In the genomic region with DNA sequence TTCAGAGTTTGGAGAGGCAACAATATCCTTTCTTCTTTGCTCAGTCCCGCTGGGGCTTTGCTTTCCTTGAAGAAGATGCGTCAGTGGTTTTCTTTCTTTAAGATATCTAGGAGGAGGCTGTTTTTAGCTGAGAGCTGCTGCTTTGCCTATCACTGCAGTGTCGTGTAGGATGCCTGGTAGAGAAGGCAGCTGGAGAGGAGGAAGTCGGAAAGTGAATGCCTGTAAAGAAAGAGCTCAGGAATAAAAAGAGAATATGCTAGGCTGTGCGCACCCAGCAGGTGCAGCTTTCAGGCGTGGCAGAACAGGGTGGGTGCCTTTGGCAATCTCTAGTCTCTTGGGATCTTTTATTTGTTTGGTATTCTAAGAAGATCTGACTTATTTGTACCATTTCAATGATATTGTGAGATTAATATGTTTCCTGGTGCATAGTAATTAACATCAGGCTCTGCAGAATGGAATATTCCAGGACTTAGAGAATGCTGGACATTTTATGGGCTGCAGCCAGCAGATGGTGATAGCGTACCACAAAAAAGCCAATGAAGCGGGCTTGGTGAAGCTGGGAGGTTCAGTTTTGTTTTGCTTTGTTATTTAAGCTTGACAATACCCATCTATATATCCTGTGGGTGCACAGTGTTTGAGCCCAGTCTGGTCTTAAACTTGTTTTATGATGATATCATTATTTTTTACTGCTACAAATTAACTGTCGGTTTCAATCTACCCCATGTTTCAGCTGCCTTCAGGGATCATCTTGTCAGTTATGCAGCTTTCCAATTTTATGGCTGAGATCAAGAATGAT, we compare ENCODE assay signal across 1 cellular context.
TF ChIP-seq lines count a peak whose summit lies in the region.

No MANE protein-coding gene starts in this region.

TF ChIP-seq in HepG2, 621 proteins besides CTCF, POLR2A, EP300 and RAD21 (continued from another document and continues in another):
- TF ChIP-seq, protein P1, sequence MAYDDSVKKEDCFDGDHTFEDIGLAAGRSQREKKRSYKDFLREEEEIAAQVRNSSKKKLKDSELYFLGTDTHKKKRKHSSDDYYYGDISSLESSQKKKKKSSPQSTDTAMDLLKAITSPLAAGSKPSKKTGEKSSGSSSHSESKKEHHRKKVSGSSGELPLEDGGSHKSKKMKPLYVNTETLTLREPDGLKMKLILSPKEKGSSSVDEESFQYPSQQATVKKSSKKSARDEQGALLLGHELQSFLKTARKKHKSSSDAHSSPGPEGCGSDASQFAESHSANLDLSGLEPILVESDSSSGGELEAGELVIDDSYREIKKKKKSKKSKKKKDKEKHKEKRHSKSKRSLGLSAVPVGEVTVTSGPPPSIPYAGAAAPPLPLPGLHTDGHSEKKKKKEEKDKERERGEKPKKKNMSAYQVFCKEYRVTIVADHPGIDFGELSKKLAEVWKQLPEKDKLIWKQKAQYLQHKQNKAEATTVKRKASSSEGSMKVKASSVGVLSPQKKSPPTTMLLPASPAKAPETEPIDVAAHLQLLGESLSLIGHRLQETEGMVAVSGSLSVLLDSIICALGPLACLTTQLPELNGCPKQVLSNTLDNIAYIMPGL (CRISPR knock-in tag; IDR thresholded peaks at IDR 0.05; ENCODE audit: borderline replicate concordance in 1 of 2, low read depth in 1 of 2) = peak in 1 of 2 experiments; percentile 27; a peak in 1 of 4 replicates
- TF ChIP-seq SKI (IDR thresholded peaks at IDR 0.05; ENCODE audit: partially characterized antibody) = no peak
- no peak for TF ChIP-seq ZBTB1 (CRISPR knock-in tag; IDR thresholded peaks at IDR 0.05; ENCODE audit: borderline replicate concordance)
- TF ChIP-seq REPIN1 (CRISPR knock-in tag; IDR thresholded peaks at IDR 0.05; ENCODE audit: borderline replicate concordance, low read depth) = no peak
- TF ChIP-seq ZNF432 (CRISPR knock-in tag; IDR thresholded peaks at IDR 0.05; ENCODE audit: borderline replicate concordance) = no peak
- TF ChIP-seq ZNF552 (CRISPR knock-in tag; IDR thresholded peaks at IDR 0.05; ENCODE audit: borderline replicate concordance) = no peak
- TF ChIP-seq, protein P2, sequence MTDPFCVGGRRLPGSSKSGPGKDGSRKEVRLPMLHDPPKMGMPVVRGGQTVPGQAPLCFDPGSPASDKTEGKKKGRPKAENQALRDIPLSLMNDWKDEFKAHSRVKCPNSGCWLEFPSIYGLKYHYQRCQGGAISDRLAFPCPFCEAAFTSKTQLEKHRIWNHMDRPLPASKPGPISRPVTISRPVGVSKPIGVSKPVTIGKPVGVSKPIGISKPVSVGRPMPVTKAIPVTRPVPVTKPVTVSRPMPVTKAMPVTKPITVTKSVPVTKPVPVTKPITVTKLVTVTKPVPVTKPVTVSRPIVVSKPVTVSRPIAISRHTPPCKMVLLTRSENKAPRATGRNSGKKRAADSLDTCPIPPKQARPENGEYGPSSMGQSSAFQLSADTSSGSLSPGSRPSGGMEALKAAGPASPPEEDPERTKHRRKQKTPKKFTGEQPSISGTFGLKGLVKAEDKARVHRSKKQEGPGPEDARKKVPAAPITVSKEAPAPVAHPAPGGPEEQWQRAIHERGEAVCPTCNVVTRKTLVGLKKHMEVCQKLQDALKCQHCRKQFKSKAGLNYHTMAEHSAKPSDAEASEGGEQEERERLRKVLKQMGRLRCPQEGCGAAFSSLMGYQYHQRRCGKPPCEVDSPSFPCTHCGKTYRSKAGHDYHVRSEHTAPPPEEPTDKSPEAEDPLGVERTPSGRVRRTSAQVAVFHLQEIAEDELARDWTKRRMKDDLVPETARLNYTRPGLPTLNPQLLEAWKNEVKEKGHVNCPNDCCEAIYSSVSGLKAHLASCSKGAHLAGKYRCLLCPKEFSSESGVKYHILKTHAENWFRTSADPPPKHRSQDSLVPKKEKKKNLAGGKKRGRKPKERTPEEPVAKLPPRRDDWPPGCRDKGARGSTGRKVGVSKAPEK (CRISPR knock-in tag; IDR thresholded peaks at IDR 0.05; ENCODE audit: borderline replicate concordance) = no peak
- no peak for TF ChIP-seq ZBTB8A (CRISPR knock-in tag; IDR thresholded peaks at IDR 0.05; ENCODE audit: borderline replicate concordance, low read depth)
- TF ChIP-seq ZNF614 (CRISPR knock-in tag; IDR thresholded peaks at IDR 0.05; ENCODE audit: borderline replicate concordance) = 0 out of 2 replicates have a peak, but pooled peaks have one; percentile 35
- no peak for TF ChIP-seq SOX13 (IDR thresholded peaks at IDR 0.05)
- 0 out of 4 replicates have a peak, but pooled peaks of 1 of the 2 experiments have one; percentile 8 for TF ChIP-seq SOX13 (CRISPR knock-in tag; conservative IDR thresholded peaks at IDR 0.05 in 1 of 2, IDR thresholded peaks at IDR 0.05 in 1 of 2)
- no peak for TF ChIP-seq ZNF160 (CRISPR knock-in tag; IDR thresholded peaks at IDR 0.05)
- no peak for TF ChIP-seq NONO (IDR thresholded peaks at IDR 0.05)
- no peak for TF ChIP-seq NONO (CRISPR knock-in tag; conservative IDR thresholded peaks at IDR 0.05)
- no peak for TF ChIP-seq ZNF747 (CRISPR knock-in tag; IDR thresholded peaks at IDR 0.05; ENCODE audit: borderline replicate concordance)
- no peak for TF ChIP-seq RBAK (CRISPR knock-in tag; IDR thresholded peaks at IDR 0.05)
- TF ChIP-seq ZNF724P (CRISPR knock-in tag; IDR thresholded peaks at IDR 0.05; ENCODE audit: borderline replicate concordance) = 0 out of 2 replicates have a peak, but pooled peaks have one; percentile 9
- no peak for TF ChIP-seq PHF21A (CRISPR knock-in tag; IDR thresholded peaks at IDR 0.05)
- TF ChIP-seq PRPF4 (IDR thresholded peaks at IDR 0.05; ENCODE audit: low read depth, low read length, poor library complexity, severe bottlenecking) = no peak
- TF ChIP-seq TBL1XR1 (IDR thresholded peaks at IDR 0.05; ENCODE audit: borderline replicate concordance, low read length, partially characterized antibody) = no peak
- TF ChIP-seq, protein P3, sequence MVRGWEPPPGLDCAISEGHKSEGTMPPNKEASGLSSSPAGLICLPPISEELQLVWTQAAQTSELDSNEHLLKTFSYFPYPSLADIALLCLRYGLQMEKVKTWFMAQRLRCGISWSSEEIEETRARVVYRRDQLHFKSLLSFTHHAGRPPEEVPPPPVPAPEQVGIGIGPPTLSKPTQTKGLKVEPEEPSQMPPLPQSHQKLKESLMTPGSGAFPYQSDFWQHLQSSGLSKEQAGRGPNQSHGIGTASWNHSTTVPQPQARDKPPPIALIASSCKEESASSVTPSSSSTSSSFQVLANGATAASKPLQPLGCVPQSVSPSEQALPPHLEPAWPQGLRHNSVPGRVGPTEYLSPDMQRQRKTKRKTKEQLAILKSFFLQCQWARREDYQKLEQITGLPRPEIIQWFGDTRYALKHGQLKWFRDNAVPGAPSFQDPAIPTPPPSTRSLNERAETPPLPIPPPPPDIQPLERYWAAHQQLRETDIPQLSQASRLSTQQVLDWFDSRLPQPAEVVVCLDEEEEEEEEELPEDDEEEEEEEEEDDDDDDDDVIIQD (CRISPR knock-in tag; IDR thresholded peaks at IDR 0.05; ENCODE audit: low read depth) = peak; percentile 66
- no peak for TF ChIP-seq ZNF547 (CRISPR knock-in tag; IDR thresholded peaks at IDR 0.05)
- TF ChIP-seq, protein P4, sequence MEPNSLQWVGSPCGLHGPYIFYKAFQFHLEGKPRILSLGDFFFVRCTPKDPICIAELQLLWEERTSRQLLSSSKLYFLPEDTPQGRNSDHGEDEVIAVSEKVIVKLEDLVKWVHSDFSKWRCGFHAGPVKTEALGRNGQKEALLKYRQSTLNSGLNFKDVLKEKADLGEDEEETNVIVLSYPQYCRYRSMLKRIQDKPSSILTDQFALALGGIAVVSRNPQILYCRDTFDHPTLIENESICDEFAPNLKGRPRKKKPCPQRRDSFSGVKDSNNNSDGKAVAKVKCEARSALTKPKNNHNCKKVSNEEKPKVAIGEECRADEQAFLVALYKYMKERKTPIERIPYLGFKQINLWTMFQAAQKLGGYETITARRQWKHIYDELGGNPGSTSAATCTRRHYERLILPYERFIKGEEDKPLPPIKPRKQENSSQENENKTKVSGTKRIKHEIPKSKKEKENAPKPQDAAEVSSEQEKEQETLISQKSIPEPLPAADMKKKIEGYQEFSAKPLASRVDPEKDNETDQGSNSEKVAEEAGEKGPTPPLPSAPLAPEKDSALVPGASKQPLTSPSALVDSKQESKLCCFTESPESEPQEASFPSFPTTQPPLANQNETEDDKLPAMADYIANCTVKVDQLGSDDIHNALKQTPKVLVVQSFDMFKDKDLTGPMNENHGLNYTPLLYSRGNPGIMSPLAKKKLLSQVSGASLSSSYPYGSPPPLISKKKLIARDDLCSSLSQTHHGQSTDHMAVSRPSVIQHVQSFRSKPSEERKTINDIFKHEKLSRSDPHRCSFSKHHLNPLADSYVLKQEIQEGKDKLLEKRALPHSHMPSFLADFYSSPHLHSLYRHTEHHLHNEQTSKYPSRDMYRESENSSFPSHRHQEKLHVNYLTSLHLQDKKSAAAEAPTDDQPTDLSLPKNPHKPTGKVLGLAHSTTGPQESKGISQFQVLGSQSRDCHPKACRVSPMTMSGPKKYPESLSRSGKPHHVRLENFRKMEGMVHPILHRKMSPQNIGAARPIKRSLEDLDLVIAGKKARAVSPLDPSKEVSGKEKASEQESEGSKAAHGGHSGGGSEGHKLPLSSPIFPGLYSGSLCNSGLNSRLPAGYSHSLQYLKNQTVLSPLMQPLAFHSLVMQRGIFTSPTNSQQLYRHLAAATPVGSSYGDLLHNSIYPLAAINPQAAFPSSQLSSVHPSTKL (CRISPR knock-in tag; IDR thresholded peaks at IDR 0.05) = peak; percentile 65
- TF ChIP-seq MTA3 (CRISPR knock-in tag; IDR thresholded peaks at IDR 0.05) = no peak
- TF ChIP-seq ZNF367 (CRISPR knock-in tag; IDR thresholded peaks at IDR 0.05; ENCODE audit: borderline replicate concordance) = no peak
- no peak for TF ChIP-seq RNF2 (conservative IDR thresholded peaks at IDR 0.05; ENCODE audit: low read depth)
- no peak for TF ChIP-seq RXRA (CRISPR knock-in tag; IDR thresholded peaks at IDR 0.05)
- TF ChIP-seq ZNF224 (CRISPR knock-in tag; IDR thresholded peaks at IDR 0.05) = no peak
- no peak for TF ChIP-seq ZFP62 (CRISPR knock-in tag; IDR thresholded peaks at IDR 0.05)
- TF ChIP-seq, protein P5, sequence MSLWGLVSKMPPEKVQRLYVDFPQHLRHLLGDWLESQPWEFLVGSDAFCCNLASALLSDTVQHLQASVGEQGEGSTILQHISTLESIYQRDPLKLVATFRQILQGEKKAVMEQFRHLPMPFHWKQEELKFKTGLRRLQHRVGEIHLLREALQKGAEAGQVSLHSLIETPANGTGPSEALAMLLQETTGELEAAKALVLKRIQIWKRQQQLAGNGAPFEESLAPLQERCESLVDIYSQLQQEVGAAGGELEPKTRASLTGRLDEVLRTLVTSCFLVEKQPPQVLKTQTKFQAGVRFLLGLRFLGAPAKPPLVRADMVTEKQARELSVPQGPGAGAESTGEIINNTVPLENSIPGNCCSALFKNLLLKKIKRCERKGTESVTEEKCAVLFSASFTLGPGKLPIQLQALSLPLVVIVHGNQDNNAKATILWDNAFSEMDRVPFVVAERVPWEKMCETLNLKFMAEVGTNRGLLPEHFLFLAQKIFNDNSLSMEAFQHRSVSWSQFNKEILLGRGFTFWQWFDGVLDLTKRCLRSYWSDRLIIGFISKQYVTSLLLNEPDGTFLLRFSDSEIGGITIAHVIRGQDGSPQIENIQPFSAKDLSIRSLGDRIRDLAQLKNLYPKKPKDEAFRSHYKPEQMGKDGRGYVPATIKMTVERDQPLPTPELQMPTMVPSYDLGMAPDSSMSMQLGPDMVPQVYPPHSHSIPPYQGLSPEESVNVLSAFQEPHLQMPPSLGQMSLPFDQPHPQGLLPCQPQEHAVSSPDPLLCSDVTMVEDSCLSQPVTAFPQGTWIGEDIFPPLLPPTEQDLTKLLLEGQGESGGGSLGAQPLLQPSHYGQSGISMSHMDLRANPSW (CRISPR knock-in tag; IDR thresholded peaks at IDR 0.05; ENCODE audit: borderline replicate concordance) = no peak
- no peak for TF ChIP-seq CENPX (CRISPR knock-in tag; IDR thresholded peaks at IDR 0.05)
- TF ChIP-seq ZNF383 (CRISPR knock-in tag; IDR thresholded peaks at IDR 0.05; ENCODE audit: borderline replicate concordance) = no peak
- TF ChIP-seq ZNF317 (CRISPR knock-in tag; IDR thresholded peaks at IDR 0.05) = no peak
- no peak for TF ChIP-seq SP5 (CRISPR knock-in tag; IDR thresholded peaks at IDR 0.05; ENCODE audit: borderline replicate concordance, low read depth)
- TF ChIP-seq RBFOX2 (IDR thresholded peaks at IDR 0.05; ENCODE audit: low read depth, low read length) = no peak
- TF ChIP-seq, protein P6, sequence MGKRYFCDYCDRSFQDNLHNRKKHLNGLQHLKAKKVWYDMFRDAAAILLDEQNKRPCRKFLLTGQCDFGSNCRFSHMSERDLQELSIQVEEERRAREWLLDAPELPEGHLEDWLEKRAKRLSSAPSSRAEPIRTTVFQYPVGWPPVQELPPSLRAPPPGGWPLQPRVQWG (CRISPR knock-in tag; IDR thresholded peaks at IDR 0.05; ENCODE audit: borderline replicate concordance, low read depth) = no peak
- no peak for TF ChIP-seq HIVEP1 (CRISPR knock-in tag; IDR thresholded peaks at IDR 0.05)
- TF ChIP-seq ZNF788 (CRISPR knock-in tag; IDR thresholded peaks at IDR 0.05; ENCODE audit: borderline replicate concordance) = no peak
- no peak for TF ChIP-seq PHB2 (IDR thresholded peaks at IDR 0.05; ENCODE audit: partially characterized antibody)
- TF ChIP-seq ISX (CRISPR knock-in tag; conservative IDR thresholded peaks at IDR 0.05) = no peak
- TF ChIP-seq SOX5 (CRISPR knock-in tag; IDR thresholded peaks at IDR 0.05; ENCODE audit: borderline replicate concordance) = 0 out of 2 replicates have a peak, but pooled peaks have one; percentile 14
- TF ChIP-seq, protein P7, sequence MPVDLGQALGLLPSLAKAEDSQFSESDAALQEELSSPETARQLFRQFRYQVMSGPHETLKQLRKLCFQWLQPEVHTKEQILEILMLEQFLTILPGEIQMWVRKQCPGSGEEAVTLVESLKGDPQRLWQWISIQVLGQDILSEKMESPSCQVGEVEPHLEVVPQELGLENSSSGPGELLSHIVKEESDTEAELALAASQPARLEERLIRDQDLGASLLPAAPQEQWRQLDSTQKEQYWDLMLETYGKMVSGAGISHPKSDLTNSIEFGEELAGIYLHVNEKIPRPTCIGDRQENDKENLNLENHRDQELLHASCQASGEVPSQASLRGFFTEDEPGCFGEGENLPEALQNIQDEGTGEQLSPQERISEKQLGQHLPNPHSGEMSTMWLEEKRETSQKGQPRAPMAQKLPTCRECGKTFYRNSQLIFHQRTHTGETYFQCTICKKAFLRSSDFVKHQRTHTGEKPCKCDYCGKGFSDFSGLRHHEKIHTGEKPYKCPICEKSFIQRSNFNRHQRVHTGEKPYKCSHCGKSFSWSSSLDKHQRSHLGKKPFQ (CRISPR knock-in tag; IDR thresholded peaks at IDR 0.05; ENCODE audit: insufficient replicate concordance) = no peak
- no peak for TF ChIP-seq HNRNPUL1 (IDR thresholded peaks at IDR 0.05; ENCODE audit: low read depth, low read length)
- peak in 1 of 2 experiments; percentile 66; a peak in 1 of 4 replicates for TF ChIP-seq KLF16 (CRISPR knock-in tag; IDR thresholded peaks at IDR 0.05)
- TF ChIP-seq MED8 (CRISPR knock-in tag; IDR thresholded peaks at IDR 0.05; ENCODE audit: insufficient replicate concordance) = no peak
- TF ChIP-seq ZNF570 (CRISPR knock-in tag; IDR thresholded peaks at IDR 0.05; ENCODE audit: borderline replicate concordance) = no peak
- 0 out of 2 replicates have a peak, but pooled peaks have one; percentile 30 for TF ChIP-seq ZSCAN9 (CRISPR knock-in tag; IDR thresholded peaks at IDR 0.05; ENCODE audit: borderline replicate concordance)
